Comparison of ENCODE assay signal across 1 cellular context in the genomic region with DNA sequence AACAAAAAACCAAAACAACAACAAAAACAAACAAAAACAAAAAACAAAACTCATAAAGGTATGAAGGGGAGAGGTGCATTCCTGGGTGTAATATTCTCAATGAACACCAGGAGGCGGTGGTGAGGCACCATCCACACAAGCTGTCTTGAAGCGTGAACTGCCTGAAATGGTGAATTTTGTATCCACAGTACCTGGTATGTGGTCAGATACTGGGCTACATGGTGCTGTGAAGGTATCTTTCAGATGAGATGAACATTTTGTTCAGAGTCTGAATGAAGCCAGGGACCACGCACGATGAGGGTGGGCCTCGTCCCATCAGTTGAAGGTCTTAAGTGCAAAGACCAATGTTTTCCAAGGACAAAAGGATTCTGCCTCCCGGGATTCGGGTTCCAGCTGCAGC.
TF ChIP-seq lines count a peak whose summit lies in the region.

No MANE protein-coding gene starts in this region.

TF ChIP-seq in endothelial cell of umbilical vein, 7 proteins besides CTCF, POLR2A, EP300 and RAD21 (continued from another document):
- TF ChIP-seq POLR2AphosphoS5 (IDR thresholded peaks at IDR 0.05; ENCODE audit: insufficient read depth, low read depth, low read length), result no peak
